Comparison of ENCODE assay signal across 1 cellular context in the genomic region with DNA sequence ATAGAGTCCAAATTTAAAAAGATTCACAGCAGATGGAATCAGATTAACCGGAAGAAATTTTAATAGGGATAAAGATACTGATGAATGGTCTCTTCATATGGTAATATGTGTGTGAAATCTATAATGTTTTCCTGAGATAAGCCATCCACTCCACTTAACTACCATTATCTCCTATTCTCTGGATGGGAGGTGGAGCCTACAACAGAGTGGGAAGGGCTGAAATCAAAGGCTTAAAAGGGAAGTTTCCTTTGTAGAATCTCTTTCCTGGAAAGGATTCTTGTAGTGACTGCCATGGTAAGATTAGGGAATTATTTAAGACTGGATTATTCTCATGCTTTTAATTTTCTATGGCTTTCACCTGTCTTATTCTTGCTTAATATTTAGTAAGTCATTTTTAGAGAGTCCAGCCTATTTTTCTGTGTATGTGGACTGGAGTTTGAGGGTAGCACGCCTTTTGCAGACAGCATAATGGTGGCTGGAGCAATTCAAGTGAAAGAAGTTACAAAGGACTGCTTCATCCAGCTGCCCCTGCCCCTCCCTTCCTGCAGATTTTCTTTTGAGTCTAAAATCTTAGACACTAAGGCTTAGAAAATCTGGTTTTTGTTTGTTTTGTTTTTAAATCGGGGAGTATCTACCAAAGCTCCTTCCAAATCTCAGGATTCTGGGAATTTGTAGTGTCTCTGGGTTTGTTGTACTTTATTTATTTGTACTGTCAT.
TF ChIP-seq lines count a peak whose summit lies in the region.

No MANE protein-coding gene starts in this region.

TF ChIP-seq in K562, 482 proteins besides CTCF, POLR2A, EP300 and RAD21:
- TF ChIP-seq ZKSCAN3 (CRISPR knock-in tag; IDR thresholded peaks at IDR 0.05): no peak
- TF ChIP-seq CHD4 (IDR thresholded peaks at IDR 0.05; ENCODE audit: insufficient read depth, insufficient replicate concordance, low read depth, low read length, poor library complexity, severe bottlenecking): no peak
- no peak for TF ChIP-seq BRCA1 (IDR thresholded peaks at IDR 0.05)
- TF ChIP-seq BRCA1 (CRISPR knock-in tag; IDR thresholded peaks at IDR 0.05): no peak
- no peak for TF ChIP-seq POLR3A (IDR thresholded peaks at IDR 0.05; ENCODE audit: borderline replicate concordance, extremely low read depth, insufficient read depth, insufficient read length)
- TF ChIP-seq FOS (IDR thresholded peaks at IDR 0.05; ENCODE audit: extremely low read depth, insufficient read length): no peak
- peak; percentile 10; the same call in 1 of the 2 replicates for TF ChIP-seq CBFA2T3 (IDR thresholded peaks at IDR 0.05)
- peak; percentile 36; the same call in 1 of the 2 replicates for TF ChIP-seq TEAD4 (IDR thresholded peaks at IDR 0.05; ENCODE audit: low read length)
- no peak for TF ChIP-seq TEAD4 (CRISPR knock-in tag; IDR thresholded peaks at IDR 0.05; ENCODE audit: borderline replicate concordance)
- TF ChIP-seq, protein P1, sequence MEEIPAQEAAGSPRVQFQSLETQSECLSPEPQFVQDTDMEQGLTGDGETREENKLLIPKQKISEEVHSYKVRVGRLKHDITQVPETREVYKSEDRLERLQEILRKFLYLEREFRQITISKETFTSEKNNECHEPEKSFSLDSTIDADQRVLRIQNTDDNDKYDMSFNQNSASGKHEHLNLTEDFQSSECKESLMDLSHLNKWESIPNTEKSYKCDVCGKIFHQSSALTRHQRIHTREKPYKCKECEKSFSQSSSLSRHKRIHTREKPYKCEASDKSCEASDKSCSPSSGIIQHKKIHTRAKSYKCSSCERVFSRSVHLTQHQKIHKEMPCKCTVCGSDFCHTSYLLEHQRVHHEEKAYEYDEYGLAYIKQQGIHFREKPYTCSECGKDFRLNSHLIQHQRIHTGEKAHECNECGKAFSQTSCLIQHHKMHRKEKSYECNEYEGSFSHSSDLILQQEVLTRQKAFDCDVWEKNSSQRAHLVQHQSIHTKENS (CRISPR knock-in tag; IDR thresholded peaks at IDR 0.05): no peak
- no peak for TF ChIP-seq ZNF274 (IDR thresholded peaks at IDR 0.05; ENCODE audit: borderline replicate concordance, low read depth, low read length)
- TF ChIP-seq, protein P2, sequence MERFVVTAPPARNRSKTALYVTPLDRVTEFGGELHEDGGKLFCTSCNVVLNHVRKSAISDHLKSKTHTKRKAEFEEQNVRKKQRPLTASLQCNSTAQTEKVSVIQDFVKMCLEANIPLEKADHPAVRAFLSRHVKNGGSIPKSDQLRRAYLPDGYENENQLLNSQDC (CRISPR knock-in tag; IDR thresholded peaks at IDR 0.05): no peak
- no peak for TF ChIP-seq YBX1 (IDR thresholded peaks at IDR 0.05)
- TF ChIP-seq, protein P3, sequence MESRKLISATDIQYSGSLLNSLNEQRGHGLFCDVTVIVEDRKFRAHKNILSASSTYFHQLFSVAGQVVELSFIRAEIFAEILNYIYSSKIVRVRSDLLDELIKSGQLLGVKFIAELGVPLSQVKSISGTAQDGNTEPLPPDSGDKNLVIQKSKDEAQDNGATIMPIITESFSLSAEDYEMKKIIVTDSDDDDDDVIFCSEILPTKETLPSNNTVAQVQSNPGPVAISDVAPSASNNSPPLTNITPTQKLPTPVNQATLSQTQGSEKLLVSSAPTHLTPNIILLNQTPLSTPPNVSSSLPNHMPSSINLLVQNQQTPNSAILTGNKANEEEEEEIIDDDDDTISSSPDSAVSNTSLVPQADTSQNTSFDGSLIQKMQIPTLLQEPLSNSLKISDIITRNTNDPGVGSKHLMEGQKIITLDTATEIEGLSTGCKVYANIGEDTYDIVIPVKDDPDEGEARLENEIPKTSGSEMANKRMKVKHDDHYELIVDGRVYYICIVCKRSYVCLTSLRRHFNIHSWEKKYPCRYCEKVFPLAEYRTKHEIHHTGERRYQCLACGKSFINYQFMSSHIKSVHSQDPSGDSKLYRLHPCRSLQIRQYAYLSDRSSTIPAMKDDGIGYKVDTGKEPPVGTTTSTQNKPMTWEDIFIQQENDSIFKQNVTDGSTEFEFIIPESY (CRISPR knock-in tag; IDR thresholded peaks at IDR 0.05): no peak
- TF ChIP-seq TCF3 (CRISPR knock-in tag; IDR thresholded peaks at IDR 0.05): 0 out of 2 replicates have a peak, but pooled peaks have one; percentile 28
